20 cellular contexts compared by ENCODE assay signal in genomic region chr22:49768511-49768910, GRCh38. TPM values are rescaled to one million over a fixed set of nuclear protein-coding genes. Genes with fewer than 3 reads are reported as not detected.
DNase-seq lines count a peak whose midpoint lies in the region; ATAC-seq and TF ChIP-seq lines count a peak whose summit lies in the region.
"Had no signal": no experiment of that assay in that cellular context is flagged by ENCODE, and none has a peak within 500 bp of the region (broad histone marks: within the 10 kb centered on the region; RNA-seq: fewer than 3 reads in every experiment).

No MANE protein-coding gene starts in this region.

- DNase-seq in left ventricle myocardium inferior (peak; percentile 9), right atrium auricular region (ENCODE audit: low spot score) (no peak), chondrocyte (ENCODE audit: low spot score) (peak; percentile 70), neuronal stem cell (ENCODE audit: low spot score) (no peak), COLO668 (lab: John Stamatoyannopoulos, UW; ENCODE audit: unreplicated experiment) (no peak)
- DNase-seq in stimulated activated CD4-positive, alpha-beta T cell treated with anti-CD3 and anti-CD28 coated beads, Interleukin-15, amount 100 ng/mL, for 24 hours, result no peak
- DNase-seq: activated T-cell treated with anti-CD3 and anti-CD28 coated beads for 4 hours; KG1; NCI-H1694; NCI-H2171 treated with DMSO at 0.1 percent for 48 hours; SIG-M5; stimulated activated CD4-positive, alpha-beta T cell treated with anti-CD3 and anti-CD28 coated beads, Interleukin-2, amount 100 ng/mL, for 48 hours; stimulated activated naive CD8-positive, alpha-beta T cell treated with anti-CD3 and anti-CD28 coated beads, Interleukin-15, Interleukin-2, amounts not matched to agents 100 U/mL and 50 U/mL, for 24 hours; T-helper 1 cell had no signal

- H4K91ac ChIP-seq in neuronal stem cell (ENCODE audit: low read depth, low read length, poor library complexity), result no peak overlapping the region

- peaks cover 4% of the 10 kb centered on the region for H3K4me1 Mint-ChIP-seq in chondrocyte (ENCODE audit: low read depth)

- TF ChIP-seq CTCF in left ventricle myocardium inferior (IDR thresholded peaks at IDR 0.05; ENCODE audit: borderline replicate concordance) (no peak), right atrium auricular region (IDR thresholded peaks at IDR 0.05) (no peak), chondrocyte (IDR thresholded peaks at IDR 0.05) (no peak)

- H3K4me3 ChIP-seq in left ventricle myocardium inferior (no peak overlapping the region), right atrium auricular region (no peak overlapping the region), neuronal stem cell (ENCODE audit: low read length in 2 of 2) (no peak overlapping the region)
- H3K4me3 ChIP-seq: coronary artery, lung, skin epidermis, thyroid gland had no signal

- peaks cover 9% of the 10 kb centered on the region for H3K4me1 ChIP-seq in left ventricle myocardium inferior
- no peaks in the 10 kb centered on the region for H3K4me1 ChIP-seq in right atrium auricular region
- peaks cover 0 to 3% of the 10 kb centered on the region in 2 donors for H3K4me1 ChIP-seq in neuronal stem cell (ENCODE audit: control insufficient read depth in 2 of 2, insufficient read depth in 1 of 2, low read depth in 1 of 2, low read length in 2 of 2)

- H2AK5ac ChIP-seq in neuronal stem cell (ENCODE audit: low read depth, low read length), result peak overlapping the region; percentile 14

- H3K4me3 Mint-ChIP-seq in chondrocyte (ENCODE audit: unreplicated experiment), result no peak overlapping the region
- H3K4me3 Mint-ChIP-seq: brain had no signal

- peaks cover 17% of the 10 kb centered on the region for H3K36me3 ChIP-seq in left ventricle myocardium inferior
- H3K36me3 ChIP-seq in right atrium auricular region, result peaks cover 12% of the 10 kb centered on the region
- H3K36me3 ChIP-seq in neuronal stem cell (replicated peaks in 1 of 2; ENCODE audit: control insufficient read depth in 2 of 2, insufficient read depth in 2 of 2, low read length in 2 of 2), result peaks cover 0 to 18% of the 10 kb centered on the region in 2 donors

- peaks cover 30% of the 10 kb centered on the region for H3K9me3 ChIP-seq in left ventricle myocardium inferior (replicated peaks)
- H3K9me3 ChIP-seq in right atrium auricular region, result peaks cover 8 to 17% of the 10 kb centered on the region in 2 donors
- no peaks in the 10 kb centered on the region for H3K9me3 ChIP-seq in neuronal stem cell (replicated peaks in 1 of 2; ENCODE audit: control insufficient read depth in 2 of 2, insufficient read depth in 1 of 2, low read depth in 1 of 2, low read length in 2 of 2)
- H3K9me3 ChIP-seq: thyroid gland had no signal

- no peak overlapping the region for H3K27ac Mint-ChIP-seq in chondrocyte (ENCODE audit: unreplicated experiment)

- peaks cover 10% of the 10 kb centered on the region for H3K9me3 Mint-ChIP-seq in chondrocyte (ENCODE audit: low read depth)

- H3K27ac ChIP-seq in left ventricle myocardium inferior (replicated peaks) (no peak overlapping the region), right atrium auricular region (no peak overlapping the region), neuronal stem cell (replicated peaks; ENCODE audit: low read length) (no peak overlapping the region)
- H3K27ac ChIP-seq: coronary artery, skin epidermis, thyroid gland had no signal

- H2AFZ ChIP-seq in neuronal stem cell (ENCODE audit: low read length), result no peak overlapping the region

- intact Hi-C loops in left ventricle myocardium inferior (cut with micrococcal nuclease), result no loop called here

- H2BK5ac ChIP-seq in neuronal stem cell (ENCODE audit: low read length), result no peak overlapping the region

- H3K27me3 Mint-ChIP-seq in chondrocyte (ENCODE audit: low read depth), result no peaks in the 10 kb centered on the region

- H2BK12ac ChIP-seq in neuronal stem cell (ENCODE audit: low read length), result no peak overlapping the region

- no peak overlapping the region for H2BK15ac ChIP-seq in neuronal stem cell (ENCODE audit: low read length)

- ATAC-seq in GM21447 (IDR thresholded peaks at IDR 0.05; ENCODE audit: unreplicated experiment), result no peak
- ATAC-seq: stimulated activated naive CD8-positive, alpha-beta T cell treated with anti-CD3 and anti-CD28 coated beads, Interleukin-15, Interleukin-2, amounts not matched to agents 100 U/mL and 50 U/mL, for 24 hours had no signal

- H3K4ac ChIP-seq in neuronal stem cell (ENCODE audit: low read length), result no peak overlapping the region

- H3K36me3 Mint-ChIP-seq in chondrocyte (ENCODE audit: low read depth), result peaks cover 2% of the 10 kb centered on the region

- no peak overlapping the region for H3K18ac ChIP-seq in neuronal stem cell (ENCODE audit: low read length)

- H3K4me2 ChIP-seq in neuronal stem cell (ENCODE audit: insufficient read depth, low read length, poor library complexity, severe bottlenecking), result no peak overlapping the region

- no peak overlapping the region for H2BK120ac ChIP-seq in neuronal stem cell (ENCODE audit: low read depth, low read length)

- H3K9ac ChIP-seq in neuronal stem cell (ENCODE audit: low read depth, low read length, poor library complexity), result no peak overlapping the region

- H3K27me3 ChIP-seq in left ventricle myocardium inferior (ENCODE audit: low read depth) (no peaks in the 10 kb centered on the region), right atrium auricular region (no peaks in the 10 kb centered on the region), neuronal stem cell (ENCODE audit: control insufficient read depth in 3 of 3, insufficient read depth in 3 of 3, low read depth in 1 of 3, low read length in 3 of 3) (no peaks in the 10 kb centered on the region)
- H3K27me3 ChIP-seq: thyroid gland had no signal

- no peak overlapping the region for H4K8ac ChIP-seq in neuronal stem cell (ENCODE audit: low read depth, low read length)

- H3K23ac ChIP-seq in neuronal stem cell (ENCODE audit: low read depth, low read length, poor library complexity), result no peak overlapping the region

- H3K79me1 ChIP-seq in neuronal stem cell (ENCODE audit: low read depth, low read length), result peaks cover 3% of the 10 kb centered on the region

- no peak overlapping the region for H3K14ac ChIP-seq in neuronal stem cell (ENCODE audit: low read length)

- no CpG with 5 or more reads among the region's 10 CpGs for WGBS in neuronal stem cell (ENCODE audit: extremely low coverage in 2 of 2, insufficient read length in 2 of 2, insufficient replicate concordance in 1 of 2), 2 donors

RNA-seq across cellular contexts. Expression of gene BRD1, which starts 59.2 kb away (rescaled TPM):
- total RNA-seq in left ventricle myocardium inferior (14.9 TPM), right atrium auricular region (10 to 100 TPM; 17.7 to 20.8 TPM), chondrocyte (27.7 to 29.5 TPM (median 29.5 TPM) in 3 replicates)
- 21.8 TPM for polyA plus RNA-seq in neuronal stem cell (2013, experiment 1 of 2)
- polyA plus RNA-seq in neuronal stem cell (2013, experiment 2 of 2), result 22.7 TPM

Comparison
In these comparisons a context has a peak if more than half of its experiments do, and no peak if none do; other contexts are left out.
1. DNase-seq: peak in left ventricle myocardium inferior (single experiment) and chondrocyte (single experiment); none in right atrium auricular region (single experiment), neuronal stem cell (single experiment), COLO668 (single experiment) and stimulated activated CD4-positive, alpha-beta T cell treated with anti-CD3 and anti-CD28 coated beads, Interleukin-15, amount 100 ng/mL, for 24 hours (single experiment).